In the genomic region with DNA sequence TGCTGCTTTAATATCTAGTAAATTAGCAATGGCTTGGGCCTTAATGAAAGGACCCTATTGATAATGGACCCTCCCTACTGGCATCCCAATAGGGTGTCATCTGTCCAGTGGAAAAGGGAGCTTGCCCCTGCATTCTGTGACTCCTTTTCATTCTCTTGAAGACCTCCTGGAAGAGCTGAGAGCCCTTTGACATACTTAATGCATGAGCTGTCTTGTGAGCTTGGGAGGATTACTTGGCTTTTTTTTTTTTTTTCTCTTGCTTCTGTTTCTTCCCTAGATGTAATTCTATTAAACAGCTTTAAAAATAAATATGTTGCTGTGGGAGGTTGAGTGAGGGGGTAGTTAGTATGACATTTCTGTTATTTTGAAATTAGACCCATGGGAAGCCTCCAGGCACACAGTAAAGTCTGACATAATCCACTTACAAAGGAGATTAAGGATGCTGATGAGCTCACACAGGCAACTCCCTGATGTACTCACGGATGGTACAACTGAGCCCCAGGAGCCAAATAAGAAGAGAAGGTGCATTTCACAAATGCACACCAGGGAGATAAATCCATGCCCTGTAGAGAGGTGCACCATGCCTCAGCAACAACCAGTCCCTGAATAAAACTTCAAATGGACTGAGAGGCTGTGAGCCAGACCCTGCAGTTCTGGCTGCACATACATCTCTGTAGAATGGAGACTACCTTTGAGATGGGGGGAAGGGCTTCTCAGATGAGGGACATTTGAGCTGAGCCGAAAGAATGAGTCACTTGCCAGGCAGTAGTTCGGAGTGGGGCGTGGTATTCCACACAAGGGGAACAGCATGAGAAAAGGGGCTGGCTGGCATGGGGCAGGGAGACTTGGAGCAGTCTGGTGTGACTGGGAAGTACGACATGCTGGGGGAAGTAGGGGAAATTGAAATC, we compare ENCODE assay signal across 10 cellular contexts.
A peak's percentile ranks its signal among the peaks of the same experiment; 100 is the strongest.
DNase-seq lines count a peak whose midpoint lies in the region; TF ChIP-seq lines count a peak whose summit lies in the region.
"Had no signal": no experiment of that assay in that cellular context is flagged by ENCODE, and none has a peak within 500 bp of the region (broad histone marks: within the 10 kb centered on the region; RNA-seq: fewer than 3 reads in every experiment).

No MANE protein-coding gene starts in this region.

- H3K4me2 ChIP-seq in osteoblast (ENCODE audit: insufficient read depth, low read length), result peak overlapping the region; percentile 52

- H3K36me3 ChIP-seq in osteoblast (ENCODE audit: insufficient read depth, low read length), result no peaks in the 10 kb centered on the region

- no peaks in the 10 kb centered on the region for H3K79me2 ChIP-seq in osteoblast (ENCODE audit: insufficient read depth, low read length)

- no peaks in the 10 kb centered on the region for H4K20me1 ChIP-seq in osteoblast (ENCODE audit: insufficient read depth, low read length)

- H3K4me3 ChIP-seq in epithelial cell of esophagus (ENCODE audit: low read length), result no peak overlapping the region
- no peak overlapping the region for H3K4me3 ChIP-seq in osteoblast (ENCODE audit: insufficient read depth, low read length)

- TF ChIP-seq CTCF in epithelial cell of esophagus (IDR thresholded peaks at IDR 0.05; ENCODE audit: insufficient read depth, low read depth, low read length, missing control alignments) (no peak), osteoblast (IDR thresholded peaks at IDR 0.05; ENCODE audit: extremely low read depth, low read depth, low read length) (no peak)

- DNase-seq in EH (ENCODE audit: low read depth) (peak; percentile 82), NCI-H2171 treated with DMSO at 0.1 percent for 48 hours (lab: John Stamatoyannopoulos, UW) (peak; percentile 69), epithelial cell of esophagus (ENCODE audit: low read depth) (peak; percentile 95), osteoblast (ENCODE audit: insufficient read length, low spot score, missing footprints) (peak; percentile 81), SIG-M5 treated with dmso at 0.1 percent for 504 hours (lab: John Stamatoyannopoulos, UW; ENCODE audit: unreplicated experiment) (no peak), NCI-H1105 treated with DMSO at 0.1 percent for 48 hours (lab: John Stamatoyannopoulos, UW) (no peak)
- DNase-seq in activated CD8-positive, alpha-beta memory T cell treated with anti-CD3 and anti-CD28 coated beads, Interleukin-2, amount 50 U/mL, for 48 hours, result no peak
- no peak for DNase-seq in activated T-cell treated with anti-CD3 and anti-CD28 coated beads, Interleukin-2, amount 50 U/mL, for 48 hours
- DNase-seq: activated CD8-positive, alpha-beta memory T cell treated with anti-CD3 and anti-CD28 coated beads for 24 hours; stimulated activated CD4-positive, alpha-beta T cell treated with anti-CD3 and anti-CD28 coated beads, Interleukin-4, amount 100 ng/mL, for 24 hours had no signal

- H3K9me3 ChIP-seq in osteoblast (ENCODE audit: low read depth, low read length), result no peaks in the 10 kb centered on the region

- no peak overlapping the region for H2AFZ ChIP-seq in osteoblast (ENCODE audit: low read length)

- peaks cover 7% of the 10 kb centered on the region for H3K27me3 ChIP-seq in osteoblast (ENCODE audit: insufficient read depth, low read length)

- H3K27ac ChIP-seq in osteoblast (ENCODE audit: low read depth, low read length), result peak overlapping the region; percentile 18

- H3K4me1 ChIP-seq in osteoblast (ENCODE audit: insufficient read depth, low read length), result peaks cover 30% of the 10 kb centered on the region

Comparison
In these comparisons a context has a peak if more than half of its experiments do, and no peak if none do; other contexts are left out.
1. DNase-seq: peak in EH (single experiment), NCI-H2171 treated with DMSO at 0.1 percent for 48 hours (single experiment), epithelial cell of esophagus (single experiment) and osteoblast (single experiment); none in activated CD8-positive, alpha-beta memory T cell treated with anti-CD3 and anti-CD28 coated beads, Interleukin-2, amount 50 U/mL, for 48 hours (single experiment), SIG-M5 treated with dmso at 0.1 percent for 504 hours (single experiment), activated T-cell treated with anti-CD3 and anti-CD28 coated beads, Interleukin-2, amount 50 U/mL, for 48 hours (0 of 2) and NCI-H1105 treated with DMSO at 0.1 percent for 48 hours (single experiment).